ENCODE assay signal across 16 cellular contexts in genomic region chr9:16368425-16369087, GRCh38.
DNase-seq lines count a peak whose midpoint lies in the region; ATAC-seq, FAIRE-seq and TF ChIP-seq lines count a peak whose summit lies in the region.
"Had no signal": no experiment of that assay in that cellular context is flagged by ENCODE, and none has a peak within 500 bp of the region (broad histone marks: within the 10 kb centered on the region; RNA-seq: fewer than 3 reads in every experiment).

No MANE protein-coding gene starts in this region.

- peaks cover 24% of the 10 kb centered on the region for H3K9me3 Mint-ChIP-seq in stimulated activated effector memory CD8-positive, alpha-beta T cell treated with anti-CD3 and anti-CD28 coated beads, Interleukin-12 subunit alpha, Interleukin-12 subunit beta, amount 100 ng/mL, for 72 hours
- H3K9me3 Mint-ChIP-seq: neural progenitor cell had no signal

- ATAC-seq in stimulated activated effector memory CD8-positive, alpha-beta T cell treated with anti-CD3 and anti-CD28 coated beads, Interleukin-12 subunit alpha, Interleukin-12 subunit beta, amount 100 ng/mL, for 72 hours = peak; percentile 5
- ATAC-seq in HG02759 (IDR thresholded peaks at IDR 0.05; ENCODE audit: unreplicated experiment) = no peak
- no peak for ATAC-seq in GM18519 (IDR thresholded peaks at IDR 0.05; ENCODE audit: low FRiP score, unreplicated experiment)
- ATAC-seq: activated T-cell treated with anti-CD3 and anti-CD28 coated beads, Interleukin-2, amount 50 U/mL, for 72 hours; heart left ventricle had no signal

- H3K36me3 Mint-ChIP-seq in stimulated activated effector memory CD8-positive, alpha-beta T cell treated with anti-CD3 and anti-CD28 coated beads, Interleukin-12 subunit alpha, Interleukin-12 subunit beta, amount 100 ng/mL, for 72 hours = no peaks in the 10 kb centered on the region
- H3K36me3 Mint-ChIP-seq: neural progenitor cell had no signal

- FAIRE-seq in bronchial epithelial cell (lab: Jason Lieb, UNC) = no peak

- H3K4me3 Mint-ChIP-seq in stimulated activated effector memory CD8-positive, alpha-beta T cell treated with anti-CD3 and anti-CD28 coated beads, Interleukin-12 subunit alpha, Interleukin-12 subunit beta, amount 100 ng/mL, for 72 hours = no peak overlapping the region
- H3K4me3 Mint-ChIP-seq: activated T-cell treated with anti-CD3 and anti-CD28 coated beads, Interleukin-2, amount 50 U/mL, for 72 hours; neural progenitor cell had no signal

- H3K4me3 ChIP-seq in bronchial epithelial cell (ENCODE audit: low read depth, low read length) = no peak overlapping the region
- H3K4me3 ChIP-seq: heart left ventricle, neural progenitor cell, SK-N-MC, skin epidermis, thoracic aorta had no signal

- no peak for TF ChIP-seq CTCF in bronchial epithelial cell (IDR thresholded peaks at IDR 0.05; ENCODE audit: insufficient read depth, low read length, severe bottlenecking)

- no peaks in the 10 kb centered on the region for H3K27me3 ChIP-seq in bronchial epithelial cell (ENCODE audit: control insufficient read depth, insufficient read depth, low read length)
- H3K27me3 ChIP-seq: heart left ventricle, neural progenitor cell had no signal

- no peaks in the 10 kb centered on the region for H3K36me3 ChIP-seq in bronchial epithelial cell (ENCODE audit: control insufficient read depth, insufficient read depth, low read length)
- H3K36me3 ChIP-seq: heart left ventricle, neural progenitor cell, thoracic aorta had no signal

- no peaks in the 10 kb centered on the region for H3K4me1 Mint-ChIP-seq in stimulated activated effector memory CD8-positive, alpha-beta T cell treated with anti-CD3 and anti-CD28 coated beads, Interleukin-12 subunit alpha, Interleukin-12 subunit beta, amount 100 ng/mL, for 72 hours

- H3K27ac Mint-ChIP-seq in stimulated activated effector memory CD8-positive, alpha-beta T cell treated with anti-CD3 and anti-CD28 coated beads, Interleukin-12 subunit alpha, Interleukin-12 subunit beta, amount 100 ng/mL, for 72 hours = no peak overlapping the region
- H3K27ac Mint-ChIP-seq: activated T-cell treated with anti-CD3 and anti-CD28 coated beads, Interleukin-2, amount 50 U/mL, for 72 hours; neural progenitor cell had no signal

- peak; percentile 20 for DNase-seq in DMS79 treated with DMSO at 0.1 percent for 48 hours (lab: John Stamatoyannopoulos, UW)
- DNase-seq in DMS79 (lab: John Stamatoyannopoulos, UW) = no peak
- peak; percentile 96 for DNase-seq in NCI-H748 treated with DMSO at 0.1 percent for 48 hours (lab: John Stamatoyannopoulos, UW)
- DNase-seq in bronchial epithelial cell (ENCODE audit: low read depth) = peak; percentile 78
- DNase-seq in stimulated activated effector memory CD8-positive, alpha-beta T cell treated with anti-CD3 and anti-CD28 coated beads, Interleukin-12 subunit alpha, Interleukin-12 subunit beta, amount 100 ng/mL, for 72 hours (ENCODE audit: low spot score in 2 of 2) = no peak
- DNase-seq in activated T-cell treated with anti-CD3 and anti-CD28 coated beads, Interleukin-2, amount 50 U/mL, for 1 hour = no peak
- DNase-seq: activated T-cell treated with anti-CD3 and anti-CD28 coated beads, Interleukin-2, amount 50 U/mL, for 72 hours; heart left ventricle; NCI-H1105; NCI-H526 treated with DMSO at 0.1 percent for 48 hours had no signal

Comparison
In these comparisons a context has a peak if more than half of its experiments do, and no peak if none do; other contexts are left out.
1. DNase-seq: peak in DMS79 treated with DMSO at 0.1 percent for 48 hours (single experiment), NCI-H748 treated with DMSO at 0.1 percent for 48 hours (single experiment) and bronchial epithelial cell (single experiment); none in DMS79 (single experiment), stimulated activated effector memory CD8-positive, alpha-beta T cell treated with anti-CD3 and anti-CD28 coated beads, Interleukin-12 subunit alpha, Interleukin-12 subunit beta, amount 100 ng/mL, for 72 hours (0 of 2) and activated T-cell treated with anti-CD3 and anti-CD28 coated beads, Interleukin-2, amount 50 U/mL, for 1 hour (single experiment).